ENCODE assay signal across 1 cellular context in the genomic region with DNA sequence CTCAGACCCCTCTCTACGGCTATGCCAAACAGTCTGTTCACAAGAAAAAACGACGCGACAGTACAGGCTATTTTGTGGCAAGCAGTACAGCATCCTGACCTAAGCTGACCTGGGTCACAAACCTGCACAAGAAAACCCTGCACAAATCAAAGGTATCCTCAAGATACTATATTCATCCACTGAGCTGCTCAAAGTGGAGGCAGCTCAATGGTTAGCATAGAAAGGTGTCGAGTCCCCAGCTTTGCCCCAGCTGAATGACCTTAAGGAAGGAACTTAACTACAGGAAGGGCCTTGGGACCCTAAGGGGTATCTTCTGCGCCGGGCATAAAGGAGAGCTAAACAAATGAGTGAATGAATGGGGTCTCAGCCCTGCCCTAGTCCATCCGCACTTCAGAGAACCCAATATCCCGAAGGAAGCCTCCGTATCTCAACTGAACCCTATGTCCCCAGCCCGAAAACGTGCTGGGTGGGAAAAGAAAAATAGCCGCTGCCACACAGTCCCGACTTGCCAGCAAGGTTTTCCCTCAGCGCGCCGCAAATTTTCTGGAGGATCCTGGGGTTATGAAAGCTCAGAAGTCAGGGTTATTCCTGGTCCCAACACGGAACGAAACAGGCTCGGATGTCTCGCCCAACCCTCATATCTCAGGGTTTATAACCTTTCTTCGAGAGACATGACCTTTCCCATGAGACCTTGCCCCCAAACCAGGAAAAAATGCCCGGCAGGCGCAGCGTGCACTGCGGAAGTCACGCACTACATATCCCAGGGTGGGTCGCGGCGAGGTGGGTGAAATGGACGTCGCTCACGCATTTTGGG.
A peak's percentile ranks its signal among the peaks of the same experiment; 100 is the strongest.
TF ChIP-seq lines count a peak whose summit lies in the region.

A gene with protein sequence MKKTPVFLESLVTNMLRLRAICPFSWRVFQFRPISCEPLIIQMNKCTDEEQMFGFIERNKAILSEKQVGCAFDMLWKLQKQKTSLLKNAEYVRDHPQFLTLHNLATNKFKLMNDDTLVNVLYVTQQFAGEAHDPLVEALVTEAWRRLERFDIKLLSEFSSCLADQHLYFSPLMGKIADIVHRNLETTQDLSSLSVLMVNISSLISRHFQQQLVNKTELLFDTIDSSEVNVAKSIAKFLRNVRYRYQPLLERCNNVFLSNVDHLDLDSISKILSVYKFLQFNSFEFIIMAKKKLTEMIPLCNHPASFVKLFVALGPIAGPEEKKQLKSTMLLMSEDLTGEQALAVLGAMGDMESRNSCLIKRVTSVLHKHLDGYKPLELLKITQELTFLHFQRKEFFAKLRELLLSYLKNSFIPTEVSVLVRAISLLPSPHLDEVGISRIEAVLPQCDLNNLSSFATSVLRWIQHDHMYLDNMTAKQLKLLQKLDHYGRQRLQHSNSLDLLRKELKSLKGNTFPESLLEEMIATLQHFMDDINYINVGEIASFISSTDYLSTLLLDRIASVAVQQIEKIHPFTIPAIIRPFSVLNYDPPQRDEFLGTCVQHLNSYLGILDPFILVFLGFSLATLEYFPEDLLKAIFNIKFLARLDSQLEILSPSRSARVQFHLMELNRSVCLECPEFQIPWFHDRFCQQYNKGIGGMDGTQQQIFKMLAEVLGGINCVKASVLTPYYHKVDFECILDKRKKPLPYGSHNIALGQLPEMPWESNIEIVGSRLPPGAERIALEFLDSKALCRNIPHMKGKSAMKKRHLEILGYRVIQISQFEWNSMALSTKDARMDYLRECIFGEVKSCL (minus strand): TSS at position 706 of the 814 bp plus-strand sequence. CDS start 1,836 bp downstream, outside the sequence.

TF ChIP-seq in SK-N-SH, 30 proteins besides CTCF, POLR2A, EP300 and RAD21 (continued from another document):
- TF ChIP-seq, protein P1, sequence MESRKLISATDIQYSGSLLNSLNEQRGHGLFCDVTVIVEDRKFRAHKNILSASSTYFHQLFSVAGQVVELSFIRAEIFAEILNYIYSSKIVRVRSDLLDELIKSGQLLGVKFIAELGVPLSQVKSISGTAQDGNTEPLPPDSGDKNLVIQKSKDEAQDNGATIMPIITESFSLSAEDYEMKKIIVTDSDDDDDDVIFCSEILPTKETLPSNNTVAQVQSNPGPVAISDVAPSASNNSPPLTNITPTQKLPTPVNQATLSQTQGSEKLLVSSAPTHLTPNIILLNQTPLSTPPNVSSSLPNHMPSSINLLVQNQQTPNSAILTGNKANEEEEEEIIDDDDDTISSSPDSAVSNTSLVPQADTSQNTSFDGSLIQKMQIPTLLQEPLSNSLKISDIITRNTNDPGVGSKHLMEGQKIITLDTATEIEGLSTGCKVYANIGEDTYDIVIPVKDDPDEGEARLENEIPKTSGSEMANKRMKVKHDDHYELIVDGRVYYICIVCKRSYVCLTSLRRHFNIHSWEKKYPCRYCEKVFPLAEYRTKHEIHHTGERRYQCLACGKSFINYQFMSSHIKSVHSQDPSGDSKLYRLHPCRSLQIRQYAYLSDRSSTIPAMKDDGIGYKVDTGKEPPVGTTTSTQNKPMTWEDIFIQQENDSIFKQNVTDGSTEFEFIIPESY (IDR thresholded peaks at IDR 0.05; ENCODE audit: borderline replicate concordance, low read depth): peak; percentile 89
- TF ChIP-seq SMC3 (IDR thresholded peaks at IDR 0.05; ENCODE audit: low read depth, low read length) (no peak), RCOR1 (IDR thresholded peaks at IDR 0.05; ENCODE audit: low read length) (0 out of 2 replicates have a peak, but pooled peaks have one; percentile 13), CHD2 (IDR thresholded peaks at IDR 0.05; ENCODE audit: low read length, partially characterized antibody) (peak; percentile 97)
TF ChIP-seq in SK-N-SH: peak in this region for 13.
